In the genomic region with DNA sequence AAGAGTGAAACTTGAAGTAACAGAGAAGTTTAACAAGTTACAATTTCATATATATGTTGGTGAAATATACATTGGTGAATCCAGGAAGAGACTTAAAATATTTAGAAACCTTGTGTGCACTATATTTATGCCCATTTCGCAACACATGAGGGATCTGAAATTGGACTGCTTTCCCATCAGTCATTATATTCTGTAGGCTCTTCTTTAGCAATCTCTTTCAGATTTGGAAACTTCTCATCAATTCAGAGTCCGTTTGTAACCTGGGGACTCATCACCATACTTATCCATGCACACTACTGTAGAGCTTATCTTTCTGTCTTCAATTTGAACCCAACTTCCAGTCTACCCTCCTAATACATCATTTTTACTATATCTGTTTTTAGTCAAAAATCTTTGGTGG, we compare ENCODE assay signal across 9 cellular contexts. TPM values are rescaled to one million over a fixed set of nuclear protein-coding genes. Genes with fewer than 3 reads are reported as not detected.
A peak's percentile ranks its signal among the peaks of the same experiment; 100 is the strongest.
DNase-seq lines count a peak whose midpoint lies in the region; ATAC-seq and TF ChIP-seq lines count a peak whose summit lies in the region.
"Had no signal": no experiment of that assay in that cellular context is flagged by ENCODE, and none has a peak within 500 bp of the region (broad histone marks: within the 10 kb centered on the region; RNA-seq: fewer than 3 reads in every experiment).

No MANE protein-coding gene starts in this region.

- H3K9me3 ChIP-seq in right lobe of liver (no peaks in the 10 kb centered on the region), tibial nerve (no peaks in the 10 kb centered on the region)

- no peak for TF ChIP-seq POLR2A in right lobe of liver (IDR thresholded peaks at IDR 0.05)
- TF ChIP-seq POLR2A in tibial nerve (IDR thresholded peaks at IDR 0.05): no peak

- H3K27me3 ChIP-seq in right lobe of liver: no peaks in the 10 kb centered on the region
- no peaks in the 10 kb centered on the region for H3K27me3 ChIP-seq in tibial nerve

- DNase-seq in activated CD8-positive, alpha-beta memory T cell treated with anti-CD3 and anti-CD28 coated beads, Interleukin-2, amount 10 ng/mL, durations not matched to agents 7 days and 5 days: no peak
- DNase-seq in activated CD8-positive, alpha-beta memory T cell treated with anti-CD3 and anti-CD28 coated beads, Interleukin-2, amount 50 U/mL, for 48 hours: no peak
- DNase-seq in right lobe of liver (no peak), tibial nerve (ENCODE audit: low spot score in 2 of 2) (no peak), glomerular visceral epithelial cell (ENCODE audit: extremely low spot score) (no peak), DMS79 treated with DMSO at 0.1 percent for 48 hours (lab: John Stamatoyannopoulos, UW) (no peak)
- no peak for DNase-seq in stimulated activated CD4-positive, alpha-beta T cell treated with anti-CD3 and anti-CD28 coated beads, Interleukin-4, amount 100 ng/mL, for 24 hours
- DNase-seq: NCI-H2029 treated with DMSO at 0.1 percent for 48 hours had no signal

- H3K4me3 ChIP-seq in WI38 (ENCODE audit: low read depth, low read length) (peak overlapping the region; percentile 82), right lobe of liver (peak overlapping the region; percentile 58 to 67 (median 65)), tibial nerve (peak overlapping the region in 3 of 4 donors; percentile 6 to 77 (median 77))

- H3K27ac Mint-ChIP-seq in activated CD8-positive, alpha-beta memory T cell treated with anti-CD3 and anti-CD28 coated beads, Interleukin-2, amount 10 ng/mL, durations not matched to agents 7 days and 5 days: peak overlapping the region; percentile 67

- peaks cover 2% of the 10 kb centered on the region for H3K27me3 Mint-ChIP-seq in activated CD8-positive, alpha-beta memory T cell treated with anti-CD3 and anti-CD28 coated beads, Interleukin-2, amount 10 ng/mL, durations not matched to agents 7 days and 5 days

- H3K4me1 Mint-ChIP-seq in activated CD8-positive, alpha-beta memory T cell treated with anti-CD3 and anti-CD28 coated beads, Interleukin-2, amount 10 ng/mL, durations not matched to agents 7 days and 5 days: peaks cover 57% of the 10 kb centered on the region

- no peaks in the 10 kb centered on the region for H3K9me3 Mint-ChIP-seq in activated CD8-positive, alpha-beta memory T cell treated with anti-CD3 and anti-CD28 coated beads, Interleukin-2, amount 10 ng/mL, durations not matched to agents 7 days and 5 days (ENCODE audit: low read depth)

- intact Hi-C loops in right lobe of liver (cut with DNase I): loop anchor here (10.0 kb wide), 2 partner anchors 105 to 125 kb away; no protein-coding TSS in a partner anchor

- no peak for TF ChIP-seq EP300 in tibial nerve (IDR thresholded peaks at IDR 0.05)

- CTCF ChIA-PET in activated CD8-positive, alpha-beta memory T cell treated with anti-CD3 and anti-CD28 coated beads, Interleukin-2, amount 10 ng/mL, durations not matched to agents 7 days and 5 days (lab: Charles Lee): interaction anchor here (1.0 to 4.1 kb wide), 4 partner anchors 10 to 126 kb away, joined by 3 to 34 read pairs (median 6); no protein-coding TSS in a partner anchor

- peaks cover 14% of the 10 kb centered on the region for H3K36me3 Mint-ChIP-seq in activated CD8-positive, alpha-beta memory T cell treated with anti-CD3 and anti-CD28 coated beads, Interleukin-2, amount 10 ng/mL, durations not matched to agents 7 days and 5 days

- peak overlapping the region; percentile 92 for H3K4me3 Mint-ChIP-seq in activated CD8-positive, alpha-beta memory T cell treated with anti-CD3 and anti-CD28 coated beads, Interleukin-2, amount 10 ng/mL, durations not matched to agents 7 days and 5 days

- ATAC-seq in activated CD8-positive, alpha-beta memory T cell treated with anti-CD3 and anti-CD28 coated beads, Interleukin-2, amount 10 ng/mL, durations not matched to agents 7 days and 5 days: no peak
- ATAC-seq in right lobe of liver: no peak

- TF ChIP-seq CTCF in WI38 (IDR thresholded peaks at IDR 0.05; ENCODE audit: low read depth, low read length) (no peak), right lobe of liver (IDR thresholded peaks at IDR 0.05) (no peak), tibial nerve (IDR thresholded peaks at IDR 0.05) (no peak)

- H3K4me1 ChIP-seq in right lobe of liver (peaks cover 0 to 51% (median 16%) of the 10 kb centered on the region in 4 donors), tibial nerve (peaks cover 0 to 50% (median 6%) of the 10 kb centered on the region in 4 donors)

- H3K36me3 ChIP-seq in right lobe of liver (no peaks in the 10 kb centered on the region), tibial nerve (no peaks in the 10 kb centered on the region)

- WGBS in right lobe of liver (ENCODE audit: insufficient coverage, low coverage, low lambda C conversion rate, missing lambda C conversion rate): 15% methylated on average over 2 of the region's 2 CpGs
- WGBS in tibial nerve, 2 donors: 58 to 61% methylated on average over 2 of the region's 2 CpGs

- H3K27ac ChIP-seq in right lobe of liver (peak overlapping the region; percentile 88 to 95 (median 92)), tibial nerve (peak overlapping the region in 3 of 4 donors; percentile 47 to 94 (median 87))

RNA-seq across cellular contexts. Expression of gene ITGA1, which starts 2.2 kb away (rescaled TPM):
- 10 to 100 TPM; 37.0 to 66.8 TPM for total RNA-seq in activated CD8-positive, alpha-beta memory T cell treated with anti-CD3 and anti-CD28 coated beads, Interleukin-2, amount 10 ng/mL, durations not matched to agents 7 days and 5 days
- total RNA-seq in right lobe of liver (100 to 1,000 TPM in 1 of 6 experiments, 10 to 100 TPM in 5; 66.5 to 116 (median 82.1) TPM), tibial nerve (10 to 100 TPM; 26.8 to 62.5 (median 27.7) TPM)

RNA-seq across cellular contexts. Expression of gene PELO, which starts 2.2 kb away (rescaled TPM):
- total RNA-seq in activated CD8-positive, alpha-beta memory T cell treated with anti-CD3 and anti-CD28 coated beads, Interleukin-2, amount 10 ng/mL, durations not matched to agents 7 days and 5 days: 10 to 100 TPM; 41.8 to 63.4 TPM
- total RNA-seq in right lobe of liver (10 to 100 TPM; 14.6 to 24.6 (median 17.6) TPM), tibial nerve (10 to 100 TPM in 3 of 4 donors, 1 to 10 TPM in 1; 8.4 to 17.8 (median 16.6) TPM)
